2 cellular contexts compared by ENCODE assay signal in the genomic region with DNA sequence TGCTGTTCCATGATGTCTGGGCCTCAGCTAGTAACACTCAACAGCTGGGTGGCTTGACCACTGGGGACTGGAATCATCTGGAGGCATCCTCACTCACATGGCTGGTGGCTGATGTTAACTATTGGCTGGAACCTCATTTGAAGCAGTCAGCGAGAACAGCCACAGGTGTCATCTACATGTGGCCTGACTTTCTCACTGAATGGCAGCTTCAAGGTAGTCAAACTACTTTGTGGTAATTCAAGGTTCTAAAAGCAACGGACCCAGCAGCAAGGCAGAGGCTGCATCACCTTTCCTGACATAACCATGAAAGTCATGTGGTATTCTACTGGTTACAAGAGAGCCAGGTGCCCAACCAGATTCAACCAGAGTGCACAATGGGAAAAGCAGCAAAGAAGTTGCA.
TF ChIP-seq lines count a peak whose summit lies in the region.

No MANE protein-coding gene starts in this region.

TF ChIP-seq in SK-N-SH, 30 proteins besides CTCF, POLR2A, EP300 and RAD21 (continued from another document):
- TF ChIP-seq, protein P1, sequence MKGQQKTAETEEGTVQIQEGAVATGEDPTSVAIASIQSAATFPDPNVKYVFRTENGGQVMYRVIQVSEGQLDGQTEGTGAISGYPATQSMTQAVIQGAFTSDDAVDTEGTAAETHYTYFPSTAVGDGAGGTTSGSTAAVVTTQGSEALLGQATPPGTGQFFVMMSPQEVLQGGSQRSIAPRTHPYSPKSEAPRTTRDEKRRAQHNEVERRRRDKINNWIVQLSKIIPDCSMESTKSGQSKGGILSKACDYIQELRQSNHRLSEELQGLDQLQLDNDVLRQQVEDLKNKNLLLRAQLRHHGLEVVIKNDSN (IDR thresholded peaks at IDR 0.05; ENCODE audit: borderline replicate concordance, low read depth), result no peak
- TF ChIP-seq, protein P2, sequence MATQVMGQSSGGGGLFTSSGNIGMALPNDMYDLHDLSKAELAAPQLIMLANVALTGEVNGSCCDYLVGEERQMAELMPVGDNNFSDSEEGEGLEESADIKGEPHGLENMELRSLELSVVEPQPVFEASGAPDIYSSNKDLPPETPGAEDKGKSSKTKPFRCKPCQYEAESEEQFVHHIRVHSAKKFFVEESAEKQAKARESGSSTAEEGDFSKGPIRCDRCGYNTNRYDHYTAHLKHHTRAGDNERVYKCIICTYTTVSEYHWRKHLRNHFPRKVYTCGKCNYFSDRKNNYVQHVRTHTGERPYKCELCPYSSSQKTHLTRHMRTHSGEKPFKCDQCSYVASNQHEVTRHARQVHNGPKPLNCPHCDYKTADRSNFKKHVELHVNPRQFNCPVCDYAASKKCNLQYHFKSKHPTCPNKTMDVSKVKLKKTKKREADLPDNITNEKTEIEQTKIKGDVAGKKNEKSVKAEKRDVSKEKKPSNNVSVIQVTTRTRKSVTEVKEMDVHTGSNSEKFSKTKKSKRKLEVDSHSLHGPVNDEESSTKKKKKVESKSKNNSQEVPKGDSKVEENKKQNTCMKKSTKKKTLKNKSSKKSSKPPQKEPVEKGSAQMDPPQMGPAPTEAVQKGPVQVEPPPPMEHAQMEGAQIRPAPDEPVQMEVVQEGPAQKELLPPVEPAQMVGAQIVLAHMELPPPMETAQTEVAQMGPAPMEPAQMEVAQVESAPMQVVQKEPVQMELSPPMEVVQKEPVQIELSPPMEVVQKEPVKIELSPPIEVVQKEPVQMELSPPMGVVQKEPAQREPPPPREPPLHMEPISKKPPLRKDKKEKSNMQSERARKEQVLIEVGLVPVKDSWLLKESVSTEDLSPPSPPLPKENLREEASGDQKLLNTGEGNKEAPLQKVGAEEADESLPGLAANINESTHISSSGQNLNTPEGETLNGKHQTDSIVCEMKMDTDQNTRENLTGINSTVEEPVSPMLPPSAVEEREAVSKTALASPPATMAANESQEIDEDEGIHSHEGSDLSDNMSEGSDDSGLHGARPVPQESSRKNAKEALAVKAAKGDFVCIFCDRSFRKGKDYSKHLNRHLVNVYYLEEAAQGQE (IDR thresholded peaks at IDR 0.05; ENCODE audit: low read depth, low read length), result no peak
- TF ChIP-seq SMC3 (IDR thresholded peaks at IDR 0.05; ENCODE audit: low read depth, low read length) (no peak), TEAD4 (IDR thresholded peaks at IDR 0.05; ENCODE audit: borderline replicate concordance, insufficient read depth) (no peak), FOXJ3 (CRISPR knock-in tag; IDR thresholded peaks at IDR 0.05) (no peak), CHD2 (IDR thresholded peaks at IDR 0.05; ENCODE audit: low read length, partially characterized antibody) (no peak), JUND (IDR thresholded peaks at IDR 0.05) (no peak), YY1 (IDR thresholded peaks at IDR 0.05; ENCODE audit: low read depth) (no peak), GABPA (IDR thresholded peaks at IDR 0.05; ENCODE audit: low read depth) (no peak)
- TF ChIP-seq, protein P3, sequence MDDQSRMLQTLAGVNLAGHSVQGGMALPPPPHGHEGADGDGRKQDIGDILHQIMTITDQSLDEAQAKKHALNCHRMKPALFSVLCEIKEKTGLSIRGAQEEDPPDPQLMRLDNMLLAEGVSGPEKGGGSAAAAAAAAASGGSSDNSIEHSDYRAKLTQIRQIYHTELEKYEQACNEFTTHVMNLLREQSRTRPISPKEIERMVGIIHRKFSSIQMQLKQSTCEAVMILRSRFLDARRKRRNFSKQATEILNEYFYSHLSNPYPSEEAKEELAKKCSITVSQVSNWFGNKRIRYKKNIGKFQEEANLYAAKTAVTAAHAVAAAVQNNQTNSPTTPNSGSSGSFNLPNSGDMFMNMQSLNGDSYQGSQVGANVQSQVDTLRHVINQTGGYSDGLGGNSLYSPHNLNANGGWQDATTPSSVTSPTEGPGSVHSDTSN (IDR thresholded peaks at IDR 0.05), result no peak
- TF ChIP-seq, protein P4, sequence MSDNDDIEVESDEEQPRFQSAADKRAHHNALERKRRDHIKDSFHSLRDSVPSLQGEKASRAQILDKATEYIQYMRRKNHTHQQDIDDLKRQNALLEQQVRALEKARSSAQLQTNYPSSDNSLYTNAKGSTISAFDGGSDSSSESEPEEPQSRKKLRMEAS (IDR thresholded peaks at IDR 0.05; ENCODE audit: low read depth), result no peak

TF ChIP-seq in SK-N-SH treated with all-trans-retinoic acid at 6 μM for 48 hours, 23 proteins besides CTCF, POLR2A, EP300 and RAD21 (continued from another document):
- TF ChIP-seq, protein P5, sequence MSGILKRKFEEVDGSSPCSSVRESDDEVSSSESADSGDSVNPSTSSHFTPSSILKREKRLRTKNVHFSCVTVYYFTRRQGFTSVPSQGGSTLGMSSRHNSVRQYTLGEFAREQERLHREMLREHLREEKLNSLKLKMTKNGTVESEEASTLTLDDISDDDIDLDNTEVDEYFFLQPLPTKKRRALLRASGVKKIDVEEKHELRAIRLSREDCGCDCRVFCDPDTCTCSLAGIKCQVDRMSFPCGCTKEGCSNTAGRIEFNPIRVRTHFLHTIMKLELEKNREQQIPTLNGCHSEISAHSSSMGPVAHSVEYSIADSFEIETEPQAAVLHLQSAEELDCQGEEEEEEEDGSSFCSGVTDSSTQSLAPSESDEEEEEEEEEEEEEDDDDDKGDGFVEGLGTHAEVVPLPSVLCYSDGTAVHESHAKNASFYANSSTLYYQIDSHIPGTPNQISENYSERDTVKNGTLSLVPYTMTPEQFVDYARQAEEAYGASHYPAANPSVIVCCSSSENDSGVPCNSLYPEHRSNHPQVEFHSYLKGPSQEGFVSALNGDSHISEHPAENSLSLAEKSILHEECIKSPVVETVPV (CRISPR knock-in tag; IDR thresholded peaks at IDR 0.05), result no peak
- TF ChIP-seq ARNTL (CRISPR knock-in tag; IDR thresholded peaks at IDR 0.05; ENCODE audit: borderline replicate concordance, low read depth) (no peak), GLIS3 (CRISPR knock-in tag; IDR thresholded peaks at IDR 0.05) (no peak), BACH2 (CRISPR knock-in tag; IDR thresholded peaks at IDR 0.05; ENCODE audit: borderline replicate concordance) (no peak)
- TF ChIP-seq, protein P6, sequence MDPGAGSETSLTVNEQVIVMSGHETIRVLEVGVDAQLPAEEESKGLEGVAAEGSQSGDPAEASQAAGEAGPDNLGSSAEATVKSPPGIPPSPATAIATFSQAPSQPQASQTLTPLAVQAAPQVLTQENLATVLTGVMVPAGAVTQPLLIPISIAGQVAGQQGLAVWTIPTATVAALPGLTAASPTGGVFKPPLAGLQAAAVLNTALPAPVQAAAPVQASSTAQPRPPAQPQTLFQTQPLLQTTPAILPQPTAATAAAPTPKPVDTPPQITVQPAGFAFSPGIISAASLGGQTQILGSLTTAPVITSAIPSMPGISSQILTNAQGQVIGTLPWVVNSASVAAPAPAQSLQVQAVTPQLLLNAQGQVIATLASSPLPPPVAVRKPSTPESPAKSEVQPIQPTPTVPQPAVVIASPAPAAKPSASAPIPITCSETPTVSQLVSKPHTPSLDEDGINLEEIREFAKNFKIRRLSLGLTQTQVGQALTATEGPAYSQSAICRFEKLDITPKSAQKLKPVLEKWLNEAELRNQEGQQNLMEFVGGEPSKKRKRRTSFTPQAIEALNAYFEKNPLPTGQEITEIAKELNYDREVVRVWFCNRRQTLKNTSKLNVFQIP (CRISPR knock-in tag; IDR thresholded peaks at IDR 0.05; ENCODE audit: borderline replicate concordance, low read depth), result no peak
